Comparison of ENCODE assay signal across 9 cellular contexts in genomic region chr7:128863433-128863989, GRCh38. TPM values are rescaled to one million over a fixed set of nuclear protein-coding genes. Genes with fewer than 3 reads are reported as not detected.
DNase-seq lines count a peak whose midpoint lies in the region; ATAC-seq, FAIRE-seq and TF ChIP-seq lines count a peak whose summit lies in the region.
"Had no signal": no experiment of that assay in that cellular context is flagged by ENCODE, and none has a peak within 500 bp of the region (broad histone marks: within the 10 kb centered on the region; RNA-seq: fewer than 3 reads in every experiment).

No MANE protein-coding gene starts in this region.

- H3K27me3 ChIP-seq in SU-DHL-6 (ENCODE audit: low read length) (no peaks in the 10 kb centered on the region), bronchial epithelial cell (ENCODE audit: control insufficient read depth, insufficient read depth, low read length) (no peaks in the 10 kb centered on the region)

- no peaks in the 10 kb centered on the region for H3K9me2 ChIP-seq in SU-DHL-6 (replicated peaks; ENCODE audit: insufficient read depth, low read length)

- no peaks in the 10 kb centered on the region for H3F3A ChIP-seq in SU-DHL-6 (ENCODE audit: insufficient read depth)

- H3K9ac ChIP-seq in SU-DHL-6 (ENCODE audit: low read length), result peak overlapping the region; percentile 86

- H3K36me3 ChIP-seq in SU-DHL-6 (ENCODE audit: low read length) (no peaks in the 10 kb centered on the region), bronchial epithelial cell (ENCODE audit: control insufficient read depth, insufficient read depth, low read length) (peaks cover 10% of the 10 kb centered on the region)

- TF ChIP-seq CTCF in SU-DHL-6 (IDR thresholded peaks at IDR 0.05; ENCODE audit: insufficient read depth, low read length, poor library complexity, severe bottlenecking) (peak; percentile 39), bronchial epithelial cell (IDR thresholded peaks at IDR 0.05; ENCODE audit: insufficient read depth, low read length, severe bottlenecking) (peak; percentile 70)

- no peaks in the 10 kb centered on the region for H3K9me3 ChIP-seq in SU-DHL-6 (ENCODE audit: insufficient read depth, low read length)

- ATAC-seq in GM21717 (IDR thresholded peaks at IDR 0.05; ENCODE audit: unreplicated experiment), result peak; percentile 23

- DNase-seq in ELF-1 (ENCODE audit: low read depth, low spot score) (peak; percentile 73), LHCN-M2 (ENCODE audit: low read depth) (peak; percentile 89), bronchial epithelial cell (ENCODE audit: low read depth) (peak; percentile 67), left kidney (ENCODE audit: low read depth, low spot score) (peak; percentile 88), cortex of kidney (lab: John Stamatoyannopoulos, UW) (no peak)
- peak in 2 of 3 donors; percentile 23 to 30 for DNase-seq in stimulated activated CD4-positive, alpha-beta T cell treated with anti-CD3 and anti-CD28 coated beads, TNF-alpha, amount 100 ng/mL, for 48 hours (ENCODE audit: low read depth in 3 of 3)

- H3K4me3 ChIP-seq in SU-DHL-6 (ENCODE audit: insufficient read depth, low read length, poor library complexity, severe bottlenecking), result peak overlapping the region; percentile 80
- H3K4me3 ChIP-seq in bronchial epithelial cell (ENCODE audit: low read depth, low read length), result peak overlapping the region; percentile 78

- peaks cover 14% of the 10 kb centered on the region for H3K79me2 ChIP-seq in SU-DHL-6 (ENCODE audit: insufficient read depth, low read length)

- H4K20me1 ChIP-seq in SU-DHL-6 (ENCODE audit: low read depth, low read length), result no peaks in the 10 kb centered on the region

- H3K27ac ChIP-seq in SU-DHL-6 (ENCODE audit: low read depth, low read length), result peak overlapping the region; percentile 21; the same call in 1 of the 2 replicates

- no peak for FAIRE-seq in bronchial epithelial cell (lab: Jason Lieb, UNC)
- FAIRE-seq: islet of Langerhans had no signal

- H2AFZ ChIP-seq in SU-DHL-6 (ENCODE audit: low read depth, low read length, severe bottlenecking), result peak overlapping the region; percentile 40

- peak overlapping the region; percentile 82 for H3K4me2 ChIP-seq in SU-DHL-6 (ENCODE audit: low read depth, low read length, poor library complexity, severe bottlenecking)

RNA-seq across cellular contexts. Expression of gene ATP6V1F, which starts 0.9 kb away (rescaled TPM):
- total RNA-seq in LHCN-M2 (2014; rRNA removed), result 211 and 226 TPM in 2 replicates
- polyA plus RNA-seq in LHCN-M2 (2012), result 591 TPM
- 108 and 132 TPM in 2 replicates for total RNA-seq in bronchial epithelial cell

RNA-seq across cellular contexts. Expression of gene FLNC, which starts 33.3 kb away (rescaled TPM):
- total RNA-seq in LHCN-M2 (2014; rRNA removed) (215 and 254 TPM in 2 replicates), bronchial epithelial cell (0.64 and 1.8 TPM in 2 replicates)
- 311 TPM for polyA plus RNA-seq in LHCN-M2 (2012)

RNA-seq across cellular contexts. Expression of gene KCP, which starts 47.0 kb away (rescaled TPM):
- 0.13 TPM in 1 of 2 replicates, not detected in the other for total RNA-seq in LHCN-M2 (2014; rRNA removed)
- 0.13 TPM for polyA plus RNA-seq in LHCN-M2 (2012)
- 0.53 and 1.3 TPM in 2 replicates for total RNA-seq in bronchial epithelial cell

Comparison
In these comparisons a context has a peak if more than half of its experiments do, and no peak if none do; other contexts are left out.
1. RNA of gene FLNC, which starts 33.3 kb away (total RNA-seq): 215 to 254 TPM in LHCN-M2; 0.64 to 1.8 TPM in bronchial epithelial cell; every median in the first group is over 10 times any median in the second.